In genomic region chr2:47323009-47323821, GRCh38 we compare ENCODE assay signal across 8 cellular contexts. TPM values are rescaled to one million over a fixed set of nuclear protein-coding genes. Genes with fewer than 3 reads are reported as not detected.
DNase-seq lines count a peak whose midpoint lies in the region; ATAC-seq and TF ChIP-seq lines count a peak whose summit lies in the region.

No MANE protein-coding gene starts in this region.

- no peak overlapping the region for H3K27ac ChIP-seq in adrenal gland
- H3K27ac ChIP-seq in sigmoid colon = no peak overlapping the region

- WGBS in adrenal gland, 4 donors = 22 to 30% (median 26%) methylated on average over 11 to 12 of the region's 12 CpGs
- WGBS in sigmoid colon, 2 donors = 13 to 35% methylated on average over 12 of the region's 12 CpGs

- no peak for TF ChIP-seq EP300 in sigmoid colon (IDR thresholded peaks at IDR 0.05)

- peak; percentile 99 for TF ChIP-seq CTCF in GM13977 (IDR thresholded peaks at IDR 0.05; ENCODE audit: extremely low read depth, insufficient read depth, missing control alignments)
- peak; percentile 95 to 99 (median 99) for TF ChIP-seq CTCF in adrenal gland (IDR thresholded peaks at IDR 0.05)
- peak; percentile 96 to 99 (median 98) for TF ChIP-seq CTCF in sigmoid colon (IDR thresholded peaks at IDR 0.05)

- H3K4me1 ChIP-seq in adrenal gland (replicated peaks in 1 of 2) = peaks cover 0 to 6% of the 10 kb centered on the region in 2 donors
- H3K4me1 ChIP-seq in sigmoid colon = peaks cover 0 to 14% (median 4%) of the 10 kb centered on the region in 4 donors

- H3K36me3 ChIP-seq in adrenal gland (replicated peaks in 1 of 2) = no peaks in the 10 kb centered on the region
- H3K36me3 ChIP-seq in sigmoid colon = no peaks in the 10 kb centered on the region

- TF ChIP-seq POLR2A in adrenal gland (IDR thresholded peaks at IDR 0.05) (peak in 1 of 2 donors; percentile 12), sigmoid colon (IDR thresholded peaks at IDR 0.05) (no peak)

- ATAC-seq in HG02623 (IDR thresholded peaks at IDR 0.05; ENCODE audit: unreplicated experiment) (peak; percentile 94), left ventricle myocardium superior (peak; percentile 94), HG03139 (IDR thresholded peaks at IDR 0.05; ENCODE audit: unreplicated experiment) (no peak)

- H3K27me3 ChIP-seq in adrenal gland = no peaks in the 10 kb centered on the region
- H3K27me3 ChIP-seq in sigmoid colon = no peaks in the 10 kb centered on the region

- peak; percentile 70 for DNase-seq in GM13977 (ENCODE audit: low spot score)
- peak; percentile 12 for DNase-seq in NCI-H1417 treated with DMSO at 0.1 percent for 48 hours (lab: John Stamatoyannopoulos, UW)
- DNase-seq in T follicular helper cell (ENCODE audit: low read depth) = peak; percentile 37
- DNase-seq in adrenal gland = peak; percentile 70 to 90 (median 78)
- DNase-seq in left ventricle myocardium superior = peak; percentile 73
- DNase-seq in sigmoid colon = peak; percentile 85

- in situ Hi-C loops in GM13977 (cut with MboI; ENCODE audit: low pct_unique_long_range_greater_than_20kb, low sequenced_read_pairs, unreplicated experiment) = loop anchor here (10.0 kb wide), 1 partner anchor 328 kb away; no protein-coding TSS in a partner anchor

- intact Hi-C loops in adrenal gland (cut with DNase I) (loop anchor here in 1 of 2 donors (5.0 to 10.0 kb wide), 2 partner anchors 331 to 398 kb away; no protein-coding TSS in a partner anchor), left ventricle myocardium superior (cut with micrococcal nuclease) (loop anchor here (5.0 kb wide), 1 partner anchor 406 kb away; the partner anchor contains the start of gene MCFD2), sigmoid colon (cut with DNase I) (loop anchor here (2.0 kb wide), 1 partner anchor 404 kb away; no protein-coding TSS in a partner anchor)

- H3K4me3 ChIP-seq in adrenal gland (no peak overlapping the region), sigmoid colon (no peak overlapping the region)

- H3K9me3 ChIP-seq in adrenal gland (replicated peaks in 1 of 3) (no peaks in the 10 kb centered on the region), sigmoid colon (no peaks in the 10 kb centered on the region)

RNA-seq across cellular contexts. Expression of gene EPCAM, which starts 45.9 kb away (rescaled TPM):
- 10 to 100 TPM in 6 of 8 donors, 1 to 10 TPM in 2; 5.8 to 18.4 (median 12.1) TPM for total RNA-seq in adrenal gland
- polyA plus RNA-seq in adrenal gland = 10 to 100 TPM; 13.6 to 36.7 (median 16.4) TPM
- total RNA-seq in left ventricle myocardium superior = not detected
- 1 to 10 TPM in 1 of 4 donors, not detected in 3; 3.2 TPM for total RNA-seq in sigmoid colon
- 100 to 1,000 TPM; 201 to 720 (median 296) TPM for polyA plus RNA-seq in sigmoid colon

Comparison
In these comparisons a context has a peak if more than half of its experiments do, and no peak if none do; other contexts are left out.
1. DNase-seq: peak in every context shown above with its lines; median percentile 85 in sigmoid colon; 78 in adrenal gland; 73 in left ventricle myocardium superior; 70 in GM13977; 37 in T follicular helper cell; 12 in NCI-H1417 treated with DMSO at 0.1 percent for 48 hours.